In the genomic region with DNA sequence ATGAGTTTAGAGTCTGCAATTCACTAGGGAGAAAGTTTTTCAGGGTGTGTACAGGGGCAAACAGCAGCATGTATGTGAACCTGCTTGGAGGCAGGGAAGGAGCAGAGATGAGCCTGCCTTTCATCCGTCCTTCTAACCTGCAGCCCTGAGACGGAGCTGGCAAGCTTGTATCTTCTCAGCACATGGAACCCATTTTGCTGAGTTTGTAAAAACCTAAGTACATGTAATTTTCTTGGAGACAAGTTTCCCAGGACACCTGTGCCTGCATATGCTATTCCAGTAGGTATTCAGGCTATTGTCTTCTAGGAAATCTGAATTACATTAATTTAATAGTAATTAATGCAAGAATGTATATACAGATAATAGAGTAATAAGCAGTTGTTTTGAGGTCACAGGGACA, we compare ENCODE assay signal across 2 cellular contexts.
TF ChIP-seq lines count a peak whose summit lies in the region.

No MANE protein-coding gene starts in this region.

TF ChIP-seq in HepG2, 621 proteins besides CTCF, POLR2A, EP300 and RAD21:
- TF ChIP-seq MAFF (IDR thresholded peaks at IDR 0.05; ENCODE audit: low read depth, low read length) (peak; percentile 66; the same call in 1 of the 2 replicates), ZNF121 (CRISPR knock-in tag; IDR thresholded peaks at IDR 0.05) (no peak), MAFK (conservative IDR thresholded peaks at IDR 0.05 in 1 of 2, IDR thresholded peaks at IDR 0.05 in 1 of 2; ENCODE audit: low read length in 2 of 2) (peak; percentile 78 to 82), JARID2 (CRISPR knock-in tag; IDR thresholded peaks at IDR 0.05; ENCODE audit: insufficient replicate concordance) (no peak), FOXA1 (IDR thresholded peaks at IDR 0.05) (no peak), FOXA1 (CRISPR knock-in tag; IDR thresholded peaks at IDR 0.05) (no peak), KMT2A (CRISPR knock-in tag; IDR thresholded peaks at IDR 0.05) (no peak), TBX2 (CRISPR knock-in tag; IDR thresholded peaks at IDR 0.05; ENCODE audit: borderline replicate concordance) (no peak)

TF ChIP-seq in K562, 482 proteins besides CTCF, POLR2A, EP300 and RAD21:
- TF ChIP-seq ZNF316 (IDR thresholded peaks at IDR 0.05) = peak; percentile 38; the same call in 1 of the 2 replicates
- 0 out of 2 replicates have a peak, but pooled peaks have one; percentile 25 for TF ChIP-seq C11orf30 (IDR thresholded peaks at IDR 0.05; ENCODE audit: low read depth)
- peak; percentile 38; the same call in 1 of the 2 replicates for TF ChIP-seq MAFF (IDR thresholded peaks at IDR 0.05; ENCODE audit: low read length)
- TF ChIP-seq RHOXF2B (CRISPR knock-in tag; conservative IDR thresholded peaks at IDR 0.05) = no peak
- no peak for TF ChIP-seq NFE2L1 (tag; IDR thresholded peaks at IDR 0.05; ENCODE audit: borderline replicate concordance, low read depth)
- TF ChIP-seq ZNF224 (CRISPR knock-in tag; IDR thresholded peaks at IDR 0.05) = no peak
- TF ChIP-seq ESRRA (IDR thresholded peaks at IDR 0.05; ENCODE audit: borderline replicate concordance, low read depth) = no peak
- no peak for TF ChIP-seq STAG1 (CRISPR knock-in tag; IDR thresholded peaks at IDR 0.05; ENCODE audit: borderline replicate concordance)
